Comparison of ENCODE assay signal across 8 cellular contexts in genomic region chr19:18373892-18374629, GRCh38. TPM values are rescaled to one million over a fixed set of nuclear protein-coding genes. Genes with fewer than 3 reads are reported as not detected.
DNase-seq lines count a peak whose midpoint lies in the region; ATAC-seq, FAIRE-seq and TF ChIP-seq lines count a peak whose summit lies in the region.

No MANE protein-coding gene starts in this region.

- no peak overlapping the region for H3K4me3 ChIP-seq in cardiac fibroblast (replicated peaks in 1 of 2; ENCODE audit: low read depth in 2 of 2, low read length in 2 of 2)
- peak overlapping the region; percentile 32 to 46 for H3K4me3 ChIP-seq in kidney (ENCODE audit: low read length in 2 of 2)

- DNase-seq in GM03348 (ENCODE audit: low spot score) (peak; percentile 95), cardiac fibroblast (ENCODE audit: low read depth in 2 of 2) (peak; percentile 99), kidney (peak; percentile 99), middle frontal gyrus (ENCODE audit: extremely low spot score, low spot score) (no peak)
- peak in 2 of 3 donors; percentile 30 to 33 for DNase-seq in stimulated activated CD4-positive, alpha-beta T cell treated with anti-CD3 and anti-CD28 coated beads, Interleukin-12 subunit alpha, Interleukin-12 subunit beta, amount 100 ng/mL, for 48 hours (ENCODE audit: low read depth in 2 of 3, low spot score in 1 of 3)

- H3K36me3 ChIP-seq in KOPT-K1 (ENCODE audit: insufficient read depth, low read length) (no peaks in the 10 kb centered on the region), kidney (ENCODE audit: control insufficient read depth in 1 of 2, insufficient read depth in 2 of 2, low read length in 2 of 2) (no peaks in the 10 kb centered on the region)

- H3K4me1 Mint-ChIP-seq in T-helper 1 cell treated with Interleukin-12 subunit alpha and Interleukin-12 subunit beta and Interleukin-4 antibody, amounts not matched to agents 30 μg/mL and 1 μg/mL, for 36 hours (ENCODE audit: low read depth): peaks cover 10% of the 10 kb centered on the region

- peak overlapping the region; percentile 39 for H3K4me3 Mint-ChIP-seq in T-helper 1 cell treated with Interleukin-12 subunit alpha and Interleukin-12 subunit beta and Interleukin-4 antibody, amounts not matched to agents 30 μg/mL and 1 μg/mL, for 36 hours

- H3K27me3 Mint-ChIP-seq in T-helper 1 cell treated with Interleukin-12 subunit alpha and Interleukin-12 subunit beta and Interleukin-4 antibody, amounts not matched to agents 30 μg/mL and 1 μg/mL, for 36 hours (ENCODE audit: low read depth): no peaks in the 10 kb centered on the region

- intact Hi-C loops in kidney (cut with DNase I): no loop called here

- no peak for TF ChIP-seq CTCF in cardiac fibroblast (IDR thresholded peaks at IDR 0.05; ENCODE audit: low read depth, low read length)
- no peak for TF ChIP-seq CTCF in kidney (IDR thresholded peaks at IDR 0.05; ENCODE audit: borderline replicate concordance, extremely low read depth, insufficient read depth)

- peak; percentile 84 for ATAC-seq in GM21825 (IDR thresholded peaks at IDR 0.05; ENCODE audit: unreplicated experiment)

- peaks cover 18% of the 10 kb centered on the region in 2 donors for H3K4me1 ChIP-seq in kidney (ENCODE audit: control insufficient read depth in 1 of 2, insufficient read depth in 1 of 2, low read depth in 1 of 2, low read length in 2 of 2)

- peak overlapping the region; percentile 68 for H3K27ac Mint-ChIP-seq in T-helper 1 cell treated with Interleukin-12 subunit alpha and Interleukin-12 subunit beta and Interleukin-4 antibody, amounts not matched to agents 30 μg/mL and 1 μg/mL, for 36 hours

- peak overlapping the region; percentile 10 for H3K27ac ChIP-seq in KOPT-K1 (ENCODE audit: low read depth, low read length, poor library complexity, severe bottlenecking)
- H3K27ac ChIP-seq in kidney (ENCODE audit: low read depth in 2 of 2, low read length in 2 of 2): peak overlapping the region; percentile 84 to 99

- FAIRE-seq in kidney (lab: Jason Lieb, UNC): no peak

- H3K9me3 Mint-ChIP-seq in T-helper 1 cell treated with Interleukin-12 subunit alpha and Interleukin-12 subunit beta and Interleukin-4 antibody, amounts not matched to agents 30 μg/mL and 1 μg/mL, for 36 hours: no peaks in the 10 kb centered on the region

- peaks cover 2% of the 10 kb centered on the region for H3K36me3 Mint-ChIP-seq in T-helper 1 cell treated with Interleukin-12 subunit alpha and Interleukin-12 subunit beta and Interleukin-4 antibody, amounts not matched to agents 30 μg/mL and 1 μg/mL, for 36 hours (ENCODE audit: low read depth)

- H3K9ac ChIP-seq in kidney (ENCODE audit: low read length in 2 of 2): peak overlapping the region; percentile 78 to 79

- H3K9me3 ChIP-seq in KOPT-K1 (ENCODE audit: insufficient read depth, low read length, poor library complexity, severe bottlenecking) (no peaks in the 10 kb centered on the region), kidney (ENCODE audit: control insufficient read depth in 1 of 2, low read length in 2 of 2) (no peaks in the 10 kb centered on the region)

RNA-seq across cellular contexts. Expression of gene GDF15, which starts 11.9 kb away (rescaled TPM):
- 51.2 TPM for total RNA-seq in kidney
- polyA plus RNA-seq in kidney (ENCODE audit: insufficient read depth, low read depth, low replicate concordance): 154 TPM

RNA-seq across cellular contexts. Expression of gene LRRC25, which starts 23.4 kb away (rescaled TPM):
- 13.1 TPM for total RNA-seq in kidney
- polyA plus RNA-seq in kidney (ENCODE audit: insufficient read depth, low read depth, low replicate concordance): 2.7 TPM

RNA-seq across cellular contexts. Expression of gene PGPEP1, which starts 33.7 kb away (rescaled TPM):
- 54.5 TPM for total RNA-seq in kidney
- 76.1 TPM for polyA plus RNA-seq in kidney (ENCODE audit: insufficient read depth, low read depth, low replicate concordance)

RNA-seq across cellular contexts. Expression of gene SSBP4, which starts 45.1 kb away (rescaled TPM):
- total RNA-seq in kidney: 64.9 TPM
- 74.9 TPM for polyA plus RNA-seq in kidney (ENCODE audit: insufficient read depth, low read depth, low replicate concordance)

RNA-seq across cellular contexts. Expression of gene LSM4, which starts 51.2 kb away (rescaled TPM):
- total RNA-seq in kidney: 87.7 TPM
- 245 TPM for polyA plus RNA-seq in kidney (ENCODE audit: insufficient read depth, low read depth, low replicate concordance)

Comparison
In these comparisons a context has a peak if more than half of its experiments do, and no peak if none do; other contexts are left out.
1. H3K4me3 ChIP-seq: peak in kidney (2 of 2); none in cardiac fibroblast (0 of 2).